Comparison of ENCODE assay signal across 1 cellular context in the genomic region with DNA sequence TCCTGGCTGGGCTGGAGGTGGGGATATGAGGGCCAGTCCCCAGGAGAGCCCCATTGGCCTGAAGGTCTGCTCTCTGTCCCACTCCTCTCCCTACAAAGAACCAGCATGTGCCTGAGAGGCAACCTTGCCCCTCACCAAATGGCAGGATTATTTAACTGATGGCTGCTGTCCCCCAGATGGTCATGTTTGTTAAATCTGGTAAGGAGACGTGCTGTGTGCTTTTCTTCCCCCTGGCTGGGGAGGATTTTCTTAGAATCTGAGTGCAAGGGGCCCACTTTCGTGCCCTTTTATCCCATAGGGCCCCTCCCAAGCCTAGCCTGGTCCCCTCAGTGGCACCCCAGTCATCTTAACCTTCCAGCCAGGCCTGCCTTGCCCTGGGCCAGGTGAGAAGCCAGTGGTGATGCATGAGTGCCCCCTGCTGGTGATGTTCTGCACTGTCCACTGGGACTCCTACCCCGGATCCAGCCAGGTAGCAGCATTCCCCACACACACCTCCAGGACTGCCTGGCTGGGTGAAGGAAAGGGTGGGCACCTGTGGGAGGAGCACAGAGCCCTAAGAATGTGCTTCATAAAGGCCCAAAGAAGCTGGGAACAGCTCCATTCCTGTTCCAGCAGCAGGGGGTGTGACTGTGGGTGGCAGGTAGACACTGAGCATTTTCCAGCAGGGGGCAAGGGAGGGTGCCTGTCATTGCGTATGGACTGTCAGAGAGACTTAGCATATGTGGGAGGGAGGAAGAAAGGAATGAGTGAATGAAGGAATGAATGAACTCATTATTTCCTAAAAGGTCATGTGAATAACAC.
A peak's percentile ranks its signal among the peaks of the same experiment; 100 is the strongest.
TF ChIP-seq lines count a peak whose summit lies in the region.

No MANE protein-coding gene starts in this region.

TF ChIP-seq in HEK293, 187 proteins besides CTCF, POLR2A, EP300 and RAD21 (continued from another document and continues in another):
- TF ChIP-seq, protein P1, sequence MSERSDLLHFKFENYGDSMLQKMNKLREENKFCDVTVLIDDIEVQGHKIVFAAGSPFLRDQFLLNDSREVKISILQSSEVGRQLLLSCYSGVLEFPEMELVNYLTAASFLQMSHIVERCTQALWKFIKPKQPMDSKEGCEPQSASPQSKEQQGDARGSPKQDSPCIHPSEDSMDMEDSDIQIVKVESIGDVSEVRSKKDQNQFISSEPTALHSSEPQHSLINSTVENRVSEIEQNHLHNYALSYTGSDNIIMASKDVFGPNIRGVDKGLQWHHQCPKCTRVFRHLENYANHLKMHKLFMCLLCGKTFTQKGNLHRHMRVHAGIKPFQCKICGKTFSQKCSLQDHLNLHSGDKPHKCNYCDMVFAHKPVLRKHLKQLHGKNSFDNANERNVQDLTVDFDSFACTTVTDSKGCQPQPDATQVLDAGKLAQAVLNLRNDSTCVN (tag by site-specific recombination; optimal IDR thresholded peaks at IDR 0.05) = no peak
- TF ChIP-seq ZNF610 (tag by site-specific recombination; IDR thresholded peaks at IDR 0.05; ENCODE audit: borderline replicate concordance) (no peak), ZFP41 (tag by site-specific recombination; IDR thresholded peaks at IDR 0.05; ENCODE audit: borderline replicate concordance) (no peak), ZNF596 (tag by site-specific recombination; IDR thresholded peaks at IDR 0.05) (no peak), ZNF76 (tag by site-specific recombination; IDR thresholded peaks at IDR 0.05; ENCODE audit: borderline replicate concordance, low read depth) (no peak), SP7 (tag by site-specific recombination; IDR thresholded peaks at IDR 0.05) (no peak), ZNF341 (tag by site-specific recombination; IDR thresholded peaks at IDR 0.05; ENCODE audit: low read depth) (no peak), ZNF391 (tag by site-specific recombination; IDR thresholded peaks at IDR 0.05; ENCODE audit: borderline replicate concordance, low read depth) (no peak; the same call in 1 of the 2 replicates), ZNF544 (tag by site-specific recombination; IDR thresholded peaks at IDR 0.05) (no peak), ZNF155 (tag by site-specific recombination; IDR thresholded peaks at IDR 0.05) (no peak), GLI4 (tag by site-specific recombination; IDR thresholded peaks at IDR 0.05) (no peak), ZNF366 (tag by site-specific recombination; conservative IDR thresholded peaks at IDR 0.05) (no peak), ZNF274 (IDR thresholded peaks at IDR 0.05; ENCODE audit: low read length) (no peak), ZNF274 (tag by site-specific recombination; IDR thresholded peaks at IDR 0.05; ENCODE audit: borderline replicate concordance) (no peak), ZEB2 (tag by site-specific recombination; IDR thresholded peaks at IDR 0.05) (peak; percentile 60; the same call in 1 of the 2 replicates), ZIC2 (tag by site-specific recombination; IDR thresholded peaks at IDR 0.05) (peak; percentile 80), ZNF404 (tag by site-specific recombination; IDR thresholded peaks at IDR 0.05) (no peak), ZNF223 (tag by site-specific recombination; IDR thresholded peaks at IDR 0.05) (peak; percentile 5; the same call in 1 of the 2 replicates), ZNF791 (tag by site-specific recombination; IDR thresholded peaks at IDR 0.05) (no peak), ZSCAN30 (tag by site-specific recombination; IDR thresholded peaks at IDR 0.05) (peak; percentile 100), ZNF792 (tag by site-specific recombination; IDR thresholded peaks at IDR 0.05) (no peak), ZNF585B (tag by site-specific recombination; IDR thresholded peaks at IDR 0.05) (no peak), GLIS1 (tag by site-specific recombination; IDR thresholded peaks at IDR 0.05) (peak; percentile 75), ZNF530 (tag by site-specific recombination; IDR thresholded peaks at IDR 0.05; ENCODE audit: low read depth) (no peak), ZFHX2 (tag by site-specific recombination; conservative IDR thresholded peaks at IDR 0.05) (peak; percentile 62), SP2 (tag by site-specific recombination; IDR thresholded peaks at IDR 0.05) (no peak), ZBTB17 (tag by site-specific recombination; IDR thresholded peaks at IDR 0.05) (peak; percentile 30; the same call in 1 of the 2 replicates), ZNF114 (tag by site-specific recombination; IDR thresholded peaks at IDR 0.05) (no peak), ZNF660 (tag by site-specific recombination; IDR thresholded peaks at IDR 0.05) (0 out of 2 replicates have a peak, but pooled peaks have one; percentile 37), ZNF473 (tag by site-specific recombination; IDR thresholded peaks at IDR 0.05) (no peak), ZNF324 (tag by site-specific recombination; IDR thresholded peaks at IDR 0.05) (no peak), SCRT1 (tag by site-specific recombination; IDR thresholded peaks at IDR 0.05; ENCODE audit: borderline replicate concordance) (no peak), KLF9 (tag by site-specific recombination; IDR thresholded peaks at IDR 0.05; ENCODE audit: low read depth) (no peak), ZNF112 (tag by site-specific recombination; IDR thresholded peaks at IDR 0.05) (no peak), GLIS2 (tag by site-specific recombination; IDR thresholded peaks at IDR 0.05) (peak; percentile 47; the same call in 1 of the 2 replicates), EGR2 (tag by site-specific recombination; IDR thresholded peaks at IDR 0.05; ENCODE audit: low read depth) (peak; percentile 84)
- TF ChIP-seq, protein P2, sequence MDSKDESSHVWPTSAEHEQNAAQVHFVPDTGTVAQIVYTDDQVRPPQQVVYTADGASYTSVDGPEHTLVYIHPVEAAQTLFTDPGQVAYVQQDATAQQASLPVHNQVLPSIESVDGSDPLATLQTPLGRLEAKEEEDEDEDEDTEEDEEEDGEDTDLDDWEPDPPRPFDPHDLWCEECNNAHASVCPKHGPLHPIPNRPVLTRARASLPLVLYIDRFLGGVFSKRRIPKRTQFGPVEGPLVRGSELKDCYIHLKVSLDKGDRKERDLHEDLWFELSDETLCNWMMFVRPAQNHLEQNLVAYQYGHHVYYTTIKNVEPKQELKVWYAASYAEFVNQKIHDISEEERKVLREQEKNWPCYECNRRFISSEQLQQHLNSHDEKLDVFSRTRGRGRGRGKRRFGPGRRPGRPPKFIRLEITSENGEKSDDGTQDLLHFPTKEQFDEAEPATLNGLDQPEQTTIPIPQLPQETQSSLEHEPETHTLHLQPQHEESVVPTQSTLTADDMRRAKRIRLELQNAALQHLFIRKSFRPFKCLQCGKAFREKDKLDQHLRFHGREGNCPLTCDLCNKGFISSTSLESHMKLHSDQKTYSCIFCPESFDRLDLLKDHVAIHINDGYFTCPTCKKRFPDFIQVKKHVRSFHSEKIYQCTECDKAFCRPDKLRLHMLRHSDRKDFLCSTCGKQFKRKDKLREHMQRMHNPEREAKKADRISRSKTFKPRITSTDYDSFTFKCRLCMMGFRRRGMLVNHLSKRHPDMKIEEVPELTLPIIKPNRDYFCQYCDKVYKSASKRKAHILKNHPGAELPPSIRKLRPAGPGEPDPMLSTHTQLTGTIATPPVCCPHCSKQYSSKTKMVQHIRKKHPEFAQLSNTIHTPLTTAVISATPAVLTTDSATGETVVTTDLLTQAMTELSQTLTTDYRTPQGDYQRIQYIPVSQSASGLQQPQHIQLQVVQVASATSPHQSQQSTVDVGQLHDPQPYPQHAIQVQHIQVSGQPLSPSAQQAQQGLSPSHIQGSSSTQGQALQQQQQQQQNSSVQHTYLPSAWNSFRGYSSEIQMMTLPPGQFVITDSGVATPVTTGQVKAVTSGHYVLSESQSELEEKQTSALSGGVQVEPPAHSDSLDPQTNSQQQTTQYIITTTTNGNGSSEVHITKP (tag by site-specific recombination; IDR thresholded peaks at IDR 0.05) = no peak
- TF ChIP-seq, protein P3, sequence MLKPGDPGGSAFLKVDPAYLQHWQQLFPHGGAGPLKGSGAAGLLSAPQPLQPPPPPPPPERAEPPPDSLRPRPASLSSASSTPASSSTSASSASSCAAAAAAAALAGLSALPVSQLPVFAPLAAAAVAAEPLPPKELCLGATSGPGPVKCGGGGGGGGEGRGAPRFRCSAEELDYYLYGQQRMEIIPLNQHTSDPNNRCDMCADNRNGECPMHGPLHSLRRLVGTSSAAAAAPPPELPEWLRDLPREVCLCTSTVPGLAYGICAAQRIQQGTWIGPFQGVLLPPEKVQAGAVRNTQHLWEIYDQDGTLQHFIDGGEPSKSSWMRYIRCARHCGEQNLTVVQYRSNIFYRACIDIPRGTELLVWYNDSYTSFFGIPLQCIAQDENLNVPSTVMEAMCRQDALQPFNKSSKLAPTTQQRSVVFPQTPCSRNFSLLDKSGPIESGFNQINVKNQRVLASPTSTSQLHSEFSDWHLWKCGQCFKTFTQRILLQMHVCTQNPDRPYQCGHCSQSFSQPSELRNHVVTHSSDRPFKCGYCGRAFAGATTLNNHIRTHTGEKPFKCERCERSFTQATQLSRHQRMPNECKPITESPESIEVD (tag by site-specific recombination; IDR thresholded peaks at IDR 0.05) = no peak
- TF ChIP-seq, protein P4, sequence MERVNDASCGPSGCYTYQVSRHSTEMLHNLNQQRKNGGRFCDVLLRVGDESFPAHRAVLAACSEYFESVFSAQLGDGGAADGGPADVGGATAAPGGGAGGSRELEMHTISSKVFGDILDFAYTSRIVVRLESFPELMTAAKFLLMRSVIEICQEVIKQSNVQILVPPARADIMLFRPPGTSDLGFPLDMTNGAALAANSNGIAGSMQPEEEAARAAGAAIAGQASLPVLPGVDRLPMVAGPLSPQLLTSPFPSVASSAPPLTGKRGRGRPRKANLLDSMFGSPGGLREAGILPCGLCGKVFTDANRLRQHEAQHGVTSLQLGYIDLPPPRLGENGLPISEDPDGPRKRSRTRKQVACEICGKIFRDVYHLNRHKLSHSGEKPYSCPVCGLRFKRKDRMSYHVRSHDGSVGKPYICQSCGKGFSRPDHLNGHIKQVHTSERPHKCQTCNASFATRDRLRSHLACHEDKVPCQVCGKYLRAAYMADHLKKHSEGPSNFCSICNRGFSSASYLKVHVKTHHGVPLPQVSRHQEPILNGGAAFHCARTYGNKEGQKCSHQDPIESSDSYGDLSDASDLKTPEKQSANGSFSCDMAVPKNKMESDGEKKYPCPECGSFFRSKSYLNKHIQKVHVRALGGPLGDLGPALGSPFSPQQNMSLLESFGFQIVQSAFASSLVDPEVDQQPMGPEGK (tag by site-specific recombination; IDR thresholded peaks at IDR 0.05) = no peak
- TF ChIP-seq, protein P5, sequence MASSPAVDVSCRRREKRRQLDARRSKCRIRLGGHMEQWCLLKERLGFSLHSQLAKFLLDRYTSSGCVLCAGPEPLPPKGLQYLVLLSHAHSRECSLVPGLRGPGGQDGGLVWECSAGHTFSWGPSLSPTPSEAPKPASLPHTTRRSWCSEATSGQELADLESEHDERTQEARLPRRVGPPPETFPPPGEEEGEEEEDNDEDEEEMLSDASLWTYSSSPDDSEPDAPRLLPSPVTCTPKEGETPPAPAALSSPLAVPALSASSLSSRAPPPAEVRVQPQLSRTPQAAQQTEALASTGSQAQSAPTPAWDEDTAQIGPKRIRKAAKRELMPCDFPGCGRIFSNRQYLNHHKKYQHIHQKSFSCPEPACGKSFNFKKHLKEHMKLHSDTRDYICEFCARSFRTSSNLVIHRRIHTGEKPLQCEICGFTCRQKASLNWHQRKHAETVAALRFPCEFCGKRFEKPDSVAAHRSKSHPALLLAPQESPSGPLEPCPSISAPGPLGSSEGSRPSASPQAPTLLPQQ (tag by site-specific recombination; IDR thresholded peaks at IDR 0.05) = 0 out of 2 replicates have a peak, but pooled peaks have one; percentile 29
- TF ChIP-seq, protein P6, sequence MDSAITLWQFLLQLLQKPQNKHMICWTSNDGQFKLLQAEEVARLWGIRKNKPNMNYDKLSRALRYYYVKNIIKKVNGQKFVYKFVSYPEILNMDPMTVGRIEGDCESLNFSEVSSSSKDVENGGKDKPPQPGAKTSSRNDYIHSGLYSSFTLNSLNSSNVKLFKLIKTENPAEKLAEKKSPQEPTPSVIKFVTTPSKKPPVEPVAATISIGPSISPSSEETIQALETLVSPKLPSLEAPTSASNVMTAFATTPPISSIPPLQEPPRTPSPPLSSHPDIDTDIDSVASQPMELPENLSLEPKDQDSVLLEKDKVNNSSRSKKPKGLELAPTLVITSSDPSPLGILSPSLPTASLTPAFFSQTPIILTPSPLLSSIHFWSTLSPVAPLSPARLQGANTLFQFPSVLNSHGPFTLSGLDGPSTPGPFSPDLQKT (IDR thresholded peaks at IDR 0.05; ENCODE audit: borderline replicate concordance, low read depth, low read length) = no peak
- TF ChIP-seq, protein P7, sequence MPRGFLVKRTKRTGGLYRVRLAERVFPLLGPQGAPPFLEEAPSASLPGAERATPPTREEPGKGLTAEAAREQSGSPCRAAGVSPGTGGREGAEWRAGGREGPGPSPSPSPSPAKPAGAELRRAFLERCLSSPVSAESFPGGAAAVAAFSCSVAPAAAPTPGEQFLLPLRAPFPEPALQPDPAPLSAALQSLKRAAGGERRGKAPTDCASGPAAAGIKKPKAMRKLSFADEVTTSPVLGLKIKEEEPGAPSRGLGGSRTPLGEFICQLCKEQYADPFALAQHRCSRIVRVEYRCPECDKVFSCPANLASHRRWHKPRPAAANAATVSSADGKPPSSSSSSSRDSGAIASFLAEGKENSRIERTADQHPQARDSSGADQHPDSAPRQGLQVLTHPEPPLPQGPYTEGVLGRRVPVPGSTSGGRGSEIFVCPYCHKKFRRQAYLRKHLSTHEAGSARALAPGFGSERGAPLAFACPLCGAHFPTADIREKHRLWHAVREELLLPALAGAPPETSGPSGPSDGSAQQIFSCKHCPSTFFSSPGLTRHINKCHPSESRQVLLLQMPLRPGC (tag by site-specific recombination; IDR thresholded peaks at IDR 0.05) = no peak
- TF ChIP-seq, protein P8, sequence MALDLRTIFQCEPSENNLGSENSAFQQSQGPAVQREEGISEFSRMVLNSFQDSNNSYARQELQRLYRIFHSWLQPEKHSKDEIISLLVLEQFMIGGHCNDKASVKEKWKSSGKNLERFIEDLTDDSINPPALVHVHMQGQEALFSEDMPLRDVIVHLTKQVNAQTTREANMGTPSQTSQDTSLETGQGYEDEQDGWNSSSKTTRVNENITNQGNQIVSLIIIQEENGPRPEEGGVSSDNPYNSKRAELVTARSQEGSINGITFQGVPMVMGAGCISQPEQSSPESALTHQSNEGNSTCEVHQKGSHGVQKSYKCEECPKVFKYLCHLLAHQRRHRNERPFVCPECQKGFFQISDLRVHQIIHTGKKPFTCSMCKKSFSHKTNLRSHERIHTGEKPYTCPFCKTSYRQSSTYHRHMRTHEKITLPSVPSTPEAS (tag by site-specific recombination; IDR thresholded peaks at IDR 0.05) = no peak
- TF ChIP-seq, protein P9, sequence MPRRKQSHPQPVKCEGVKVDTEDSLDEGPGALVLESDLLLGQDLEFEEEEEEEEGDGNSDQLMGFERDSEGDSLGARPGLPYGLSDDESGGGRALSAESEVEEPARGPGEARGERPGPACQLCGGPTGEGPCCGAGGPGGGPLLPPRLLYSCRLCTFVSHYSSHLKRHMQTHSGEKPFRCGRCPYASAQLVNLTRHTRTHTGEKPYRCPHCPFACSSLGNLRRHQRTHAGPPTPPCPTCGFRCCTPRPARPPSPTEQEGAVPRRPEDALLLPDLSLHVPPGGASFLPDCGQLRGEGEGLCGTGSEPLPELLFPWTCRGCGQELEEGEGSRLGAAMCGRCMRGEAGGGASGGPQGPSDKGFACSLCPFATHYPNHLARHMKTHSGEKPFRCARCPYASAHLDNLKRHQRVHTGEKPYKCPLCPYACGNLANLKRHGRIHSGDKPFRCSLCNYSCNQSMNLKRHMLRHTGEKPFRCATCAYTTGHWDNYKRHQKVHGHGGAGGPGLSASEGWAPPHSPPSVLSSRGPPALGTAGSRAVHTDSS (tag by site-specific recombination; IDR thresholded peaks at IDR 0.05) = no peak
